In the genomic region with DNA sequence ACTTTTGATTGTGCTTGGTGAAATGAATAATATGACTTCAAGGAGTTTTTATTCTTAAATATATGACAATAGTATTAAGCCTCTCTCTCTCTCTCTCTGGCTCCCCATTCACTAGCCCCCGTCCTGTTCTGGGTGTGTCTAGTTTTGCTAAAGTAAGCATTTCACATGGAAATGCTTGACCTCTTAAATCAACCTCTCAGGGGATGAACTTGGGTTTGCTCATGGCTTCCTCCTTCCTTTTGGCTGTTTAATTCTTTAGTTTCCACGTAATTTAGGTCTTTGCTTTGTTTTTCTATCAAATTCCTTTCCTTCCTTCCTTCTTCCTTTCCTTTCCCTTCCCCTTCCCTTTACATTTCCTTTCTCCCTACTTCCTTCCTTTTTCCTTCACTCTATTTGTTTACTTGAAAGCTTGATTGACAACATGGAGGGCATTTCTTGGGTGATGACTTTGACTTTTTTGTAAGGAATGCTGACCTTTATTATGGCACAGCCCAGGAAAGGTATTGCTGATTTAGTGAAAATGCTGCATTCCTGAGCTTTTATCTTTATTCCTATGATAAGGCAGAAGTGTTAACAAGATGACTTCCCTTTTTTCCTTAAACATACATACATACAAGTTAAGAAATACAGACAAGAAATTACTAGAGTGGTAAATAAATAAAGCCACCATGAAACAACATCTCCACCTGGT, we compare ENCODE assay signal across 21 cellular contexts. TPM values are rescaled to one million over a fixed set of nuclear protein-coding genes. Genes with fewer than 3 reads are reported as not detected.
DNase-seq lines count a peak whose midpoint lies in the region; ATAC-seq and TF ChIP-seq lines count a peak whose summit lies in the region.
"Had no signal": no experiment of that assay in that cellular context is flagged by ENCODE, and none has a peak within 500 bp of the region (broad histone marks: within the 10 kb centered on the region; RNA-seq: fewer than 3 reads in every experiment).

No MANE protein-coding gene starts in this region.

- peak overlapping the region; percentile 38 for H2BK20ac ChIP-seq in IMR-90 (ENCODE audit: low read depth, low read length)

- H4K91ac ChIP-seq in IMR-90 (ENCODE audit: insufficient read depth, low read depth, low read length): peak overlapping the region; percentile 88

- H4K5ac ChIP-seq in IMR-90 (ENCODE audit: low read depth, low read length): peak overlapping the region; percentile 81

- peak overlapping the region; percentile 29 to 78 for H3K4me3 Mint-ChIP-seq in stimulated activated naive CD8-positive, alpha-beta T cell treated with anti-CD3 and anti-CD28 coated beads, Interleukin-15, amount 100 ng/mL, for 72 hours

- POLR2A ChIA-PET in IMR-90 (lab: Charles Lee; ENCODE audit: unreplicated experiment): no interaction called here

- peak overlapping the region; percentile 86; the same call in 1 of the 2 replicates for H3K18ac ChIP-seq in IMR-90 (ENCODE audit: low read depth, low read length)

- H2AK9ac ChIP-seq in IMR-90 (replicated peaks; ENCODE audit: low read depth, low read length, poor library complexity): no peak overlapping the region

- H3K4me1 ChIP-seq in left ventricle myocardium inferior (peaks cover 69% of the 10 kb centered on the region), right atrium auricular region (peaks cover 0 to 8% of the 10 kb centered on the region in 2 donors), IMR-90 (ENCODE audit: control insufficient read depth, insufficient read depth, low read length) (peaks cover 20% of the 10 kb centered on the region)
- H3K4me1 ChIP-seq: BE2C had no signal

- ATAC-seq in IMR-90 (ENCODE audit: low read depth): no peak
- no peak for ATAC-seq in stimulated activated naive CD8-positive, alpha-beta T cell treated with anti-CD3 and anti-CD28 coated beads, Interleukin-15, amount 100 ng/mL, for 72 hours
- no peak for ATAC-seq in GM21360 (IDR thresholded peaks at IDR 0.05; ENCODE audit: unreplicated experiment)
- ATAC-seq: foreskin keratinocyte, left colon, mucosa of descending colon, sciatic nerve had no signal

- H3K27ac Mint-ChIP-seq in stimulated activated naive CD8-positive, alpha-beta T cell treated with anti-CD3 and anti-CD28 coated beads, Interleukin-15, amount 100 ng/mL, for 72 hours: no peak overlapping the region

- no peaks in the 10 kb centered on the region; a peak in 1 of 4 replicates for H3K79me1 ChIP-seq in IMR-90 (ENCODE audit: low read depth in 1 of 2, low read length in 2 of 2)

- peak overlapping the region; percentile 64 for H2BK5ac ChIP-seq in IMR-90 (ENCODE audit: low read depth, low read length, poor library complexity, severe bottlenecking)

- H3K4me2 ChIP-seq in IMR-90 (ENCODE audit: low read depth, low read length): peak overlapping the region; percentile 12; the same call in 1 of the 2 replicates
- H3K4me2 ChIP-seq: KMS-11 had no signal

- H3K56ac ChIP-seq in IMR-90 (ENCODE audit: extremely low read depth, insufficient read depth, low read length): no peak overlapping the region

- H3K27me3 ChIP-seq in left ventricle myocardium inferior (ENCODE audit: low read depth): no peaks in the 10 kb centered on the region
- peaks cover 0 to 6% of the 10 kb centered on the region in 2 donors for H3K27me3 ChIP-seq in right atrium auricular region
- H3K27me3 ChIP-seq in IMR-90 (ENCODE audit: control insufficient read depth, insufficient read depth, low read length): no peaks in the 10 kb centered on the region
- H3K27me3 ChIP-seq: BE2C, foreskin keratinocyte had no signal

- H4K8ac ChIP-seq in IMR-90 (ENCODE audit: low read depth in 2 of 2, low read length in 2 of 2): peak overlapping the region; percentile 30 to 47; a peak in 2 of 4 replicates

- H3K36me3 ChIP-seq in left ventricle myocardium inferior (no peaks in the 10 kb centered on the region), right atrium auricular region (no peaks in the 10 kb centered on the region), IMR-90 (ENCODE audit: control insufficient read depth, insufficient read depth, low read length) (peaks cover 2% of the 10 kb centered on the region; the same call in 1 of the 2 replicates)
- H3K36me3 ChIP-seq: BE2C had no signal

- TF ChIP-seq CTCF in left ventricle myocardium inferior (IDR thresholded peaks at IDR 0.05; ENCODE audit: borderline replicate concordance) (no peak), right atrium auricular region (IDR thresholded peaks at IDR 0.05) (no peak), IMR-90 (conservative IDR thresholded peaks at IDR 0.05; ENCODE audit: low read depth, low read length) (no peak), fibroblast of mammary gland (conservative IDR thresholded peaks at IDR 0.05; ENCODE audit: control insufficient read depth, insufficient read depth, low read depth, low read length) (no peak)

- intact Hi-C loops in left ventricle myocardium inferior (cut with micrococcal nuclease) (no loop called here), IMR-90 (cut with micrococcal nuclease) (loop anchor here (5.0 kb wide), 4 partner anchors 43 to 227 kb away; a partner anchor contains a TSS)

- in situ Hi-C loops in IMR-90 (cut with MboI; ENCODE audit: low sequenced_read_pairs): no loop called here

- H3K9ac ChIP-seq in IMR-90 (ENCODE audit: low read depth, low read length): no peak overlapping the region
- H3K9ac ChIP-seq: KMS-11, SK-N-SH had no signal

- H3K27ac ChIP-seq in left ventricle myocardium inferior (replicated peaks): peak overlapping the region; percentile 85
- no peak overlapping the region for H3K27ac ChIP-seq in right atrium auricular region
- peak overlapping the region; percentile 72; the same call in 1 of the 2 replicates for H3K27ac ChIP-seq in IMR-90 (ENCODE audit: insufficient read depth, low read length)
- H3K27ac ChIP-seq: foreskin keratinocyte, HL-60, KMS-11 had no signal

- H3K9me3 ChIP-seq in left ventricle myocardium inferior (replicated peaks): no peaks in the 10 kb centered on the region
- H3K9me3 ChIP-seq in right atrium auricular region: no peaks in the 10 kb centered on the region
- H3K9me3 ChIP-seq in IMR-90 (ENCODE audit: control insufficient read depth, insufficient read depth, low read length): no peaks in the 10 kb centered on the region
- H3K9me3 ChIP-seq: BE2C, mucosa of descending colon, SK-N-SH had no signal

- peaks cover 3% of the 10 kb centered on the region for H3K9me1 ChIP-seq in IMR-90 (ENCODE audit: insufficient read depth, low read length)

- DNase-seq in left ventricle myocardium inferior: no peak
- DNase-seq in right atrium auricular region (ENCODE audit: low spot score): no peak
- no peak for DNase-seq in IMR-90
- DNase-seq in fibroblast of mammary gland (ENCODE audit: low read depth): peak; percentile 36
- DNase-seq in stimulated activated naive CD8-positive, alpha-beta T cell treated with anti-CD3 and anti-CD28 coated beads, Interleukin-15, amount 100 ng/mL, for 72 hours: no peak
- DNase-seq in NCI-H748 treated with DMSO at 0.1 percent for 48 hours (lab: John Stamatoyannopoulos, UW): no peak
- DNase-seq: activated CD4-positive, alpha-beta T cell treated with anti-CD3 and anti-CD28 coated beads, Interleukin-2, amount 50 U/mL, for 1 hour; activated effector memory CD4-positive, alpha-beta T cell treated with Interleukin-2 at 50 U/mL for 16 hours; BE2C; DMS153; foreskin keratinocyte; left colon; mucosa of descending colon; NCI-H1105 treated with DMSO at 0.1 percent for 48 hours; NCI-H82; SK-N-SH; stimulated activated CD4-positive, alpha-beta T cell treated with anti-CD3 and anti-CD28 coated beads, Interleukin-2, amount 100 ng/mL, for 48 hours had no signal

- H2BK120ac ChIP-seq in IMR-90 (ENCODE audit: low read depth, low read length): peak overlapping the region; percentile 64

- peak overlapping the region; percentile 72 for H2AK5ac ChIP-seq in IMR-90 (ENCODE audit: low read depth, low read length)

- no peak for TF ChIP-seq RAD21 in IMR-90 (IDR thresholded peaks at IDR 0.05; ENCODE audit: low read length)

- no peak overlapping the region for H2AFZ ChIP-seq in IMR-90 (replicated peaks; ENCODE audit: low read length, poor library complexity)

- peak overlapping the region; percentile 6; the same call in 1 of the 2 replicates for H3K23ac ChIP-seq in IMR-90 (ENCODE audit: low read depth, low read length)

- no peak for TF ChIP-seq POLR2A in IMR-90 (IDR thresholded peaks at IDR 0.05; ENCODE audit: low read depth, low read length)

- peaks cover 3% of the 10 kb centered on the region; the same call in 1 of the 2 replicates for H4K20me1 ChIP-seq in IMR-90 (ENCODE audit: insufficient read depth, low read length)

- BruUV-seq in IMR-90 (replicated peaks; lab: Mats Ljungman, UMichigan): no TSS peak

- peak overlapping the region; percentile 54; the same call in 2 of the 3 replicates for H2BK15ac ChIP-seq in IMR-90 (ENCODE audit: low read depth, low read length)

- H3K14ac ChIP-seq in IMR-90 (replicated peaks; ENCODE audit: low read depth, low read length): peak overlapping the region; percentile 10; the same call in 1 of the 2 replicates

- H3K27me3 Mint-ChIP-seq in stimulated activated naive CD8-positive, alpha-beta T cell treated with anti-CD3 and anti-CD28 coated beads, Interleukin-15, amount 100 ng/mL, for 72 hours: no peaks in the 10 kb centered on the region

- CTCF ChIA-PET in IMR-90 (lab: Yijun Ruan, JAX): interaction anchor here (1.3 kb wide), 1 partner anchor 29 kb away, joined by 3 read pairs; no protein-coding TSS in a partner anchor

- dilution Hi-C loops in IMR-90 (cut with HindIII; ENCODE audit: low sequenced_read_pairs, unreplicated experiment): no loop called here

- peak overlapping the region; percentile 84 for H3K4ac ChIP-seq in IMR-90 (ENCODE audit: low read depth, low read length)

- H3K4me3 ChIP-seq in left ventricle myocardium inferior (no peak overlapping the region), right atrium auricular region (no peak overlapping the region), IMR-90 (ENCODE audit: insufficient read depth, low read depth, low read length) (no peak overlapping the region), fibroblast of mammary gland (ENCODE audit: control insufficient read depth, low read depth, low read length) (no peak overlapping the region)
- H3K4me3 ChIP-seq: mucosa of descending colon had no signal

- H3K4me1 Mint-ChIP-seq in stimulated activated naive CD8-positive, alpha-beta T cell treated with anti-CD3 and anti-CD28 coated beads, Interleukin-15, amount 100 ng/mL, for 72 hours: peaks cover 54% of the 10 kb centered on the region

- no peaks in the 10 kb centered on the region for H3K9me3 Mint-ChIP-seq in stimulated activated naive CD8-positive, alpha-beta T cell treated with anti-CD3 and anti-CD28 coated beads, Interleukin-15, amount 100 ng/mL, for 72 hours

- WGBS in IMR-90 (ENCODE audit: extremely low coverage in 2 of 2, insufficient read length in 1 of 2), 2 experiments: no CpG with 5 or more reads among the region's 2 CpGs

TF ChIP-seq in IMR-90, 13 proteins besides CTCF, POLR2A, EP300 and RAD21 (continues in another document):
- TF ChIP-seq CHD1 (IDR thresholded peaks at IDR 0.05; ENCODE audit: low read depth, low read length): no peak
- no peak for TF ChIP-seq MAZ (IDR thresholded peaks at IDR 0.05; ENCODE audit: borderline replicate concordance, low read depth, low read length)
- TF ChIP-seq CEBPB (IDR thresholded peaks at IDR 0.05; ENCODE audit: low read depth, low read length): no peak

RNA-seq across cellular contexts. Expression of a gene that starts 3.6 kb away (rescaled TPM):
- 4.4 TPM for total RNA-seq in left ventricle myocardium inferior
- 1 to 10 TPM; 4.5 to 6.8 TPM for total RNA-seq in right atrium auricular region
- 19.0 and 24.2 TPM in 2 replicates for total RNA-seq in IMR-90 (2012; rRNA removed)
- 9.8 and 13.2 TPM in 2 replicates for polyA plus RNA-seq in IMR-90 (2012; rRNA removed)
- 3.2 and 3.9 TPM in 2 replicates for polyA plus RNA-seq in IMR-90 (2012; cell fraction: cytosol; rRNA removed)
- 2.3 and 20.0 TPM in 2 replicates for polyA plus RNA-seq in IMR-90 (2012; cell fraction: nucleus; rRNA removed; ENCODE audit: low replicate concordance)

Comparison
In these comparisons a context has a peak if more than half of its experiments do, and no peak if none do; other contexts are left out.
1. H3K27ac ChIP-seq: peak in left ventricle myocardium inferior (single experiment) and IMR-90 (single experiment); none in right atrium auricular region (0 of 2).